ENCODE assay signal across 6 cellular contexts in genomic region chr16:84343800-84344199, GRCh38. TPM values are rescaled to one million over a fixed set of nuclear protein-coding genes. Genes with fewer than 3 reads are reported as not detected.
"Had no signal": no experiment of that assay in that cellular context is flagged by ENCODE, and none has a peak within 500 bp of the region (broad histone marks: within the 10 kb centered on the region; RNA-seq: fewer than 3 reads in every experiment).

No MANE protein-coding gene starts in this region.

RNA-seq across cellular contexts. Expression of gene ATP2C2, which starts 24.5 kb away (rescaled TPM):
- total RNA-seq: HepG2, HT1080, IMR-90 had no signal
- polyA plus RNA-seq: IgD-negative memory B cell, IMR-90, K562 had no signal

RNA-seq across cellular contexts. Expression of gene WFDC1, which starts 49.1 kb away (rescaled TPM):
- total RNA-seq: HepG2, HT-29, K562 had no signal
- polyA plus RNA-seq: HepG2, IgD-negative memory B cell, K562 had no signal
